ENCODE assay signal across 11 cellular contexts in the genomic region with DNA sequence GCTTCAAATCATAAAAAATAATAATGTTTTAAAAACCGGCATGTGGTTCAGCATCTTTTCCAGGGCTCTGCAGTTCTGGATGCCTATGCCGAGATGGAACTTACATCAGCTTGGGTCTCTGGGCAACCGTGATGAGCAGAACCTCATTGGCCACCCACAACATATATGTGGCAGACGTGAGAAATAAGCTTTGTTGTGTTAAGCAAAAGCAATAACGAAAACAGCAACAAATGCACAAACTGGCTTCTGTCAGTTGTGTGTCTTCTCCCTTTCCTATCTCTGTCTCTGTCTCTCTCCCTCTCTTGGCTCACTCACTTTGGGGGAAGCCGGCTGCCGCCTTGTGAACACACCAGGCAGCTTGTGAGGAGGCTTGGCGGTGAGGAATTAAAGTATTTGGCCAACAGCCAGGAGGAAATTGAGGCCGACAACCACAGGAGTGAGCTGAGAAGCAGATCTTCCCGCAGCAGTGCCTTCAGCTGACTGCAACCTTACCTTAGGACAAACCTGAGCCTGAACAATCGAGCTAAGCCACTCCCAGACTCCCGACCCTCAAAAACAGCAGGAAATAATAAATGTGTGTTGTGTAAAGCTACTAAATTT.
DNase-seq lines count a peak whose midpoint lies in the region; ATAC-seq lines count a peak whose summit lies in the region.
"Had no signal": no experiment of that assay in that cellular context is flagged by ENCODE, and none has a peak within 500 bp of the region (broad histone marks: within the 10 kb centered on the region; RNA-seq: fewer than 3 reads in every experiment).

No MANE protein-coding gene starts in this region.

- no peak for ATAC-seq in stimulated activated memory B cell treated with anti-CD40 and anti-IgM and Interleukin-4, amounts not matched to agents 10 μg/mL and 1 μg/mL and 100 μg/mL, for 72 hours
- no peak for ATAC-seq in GM19452 (IDR thresholded peaks at IDR 0.05; ENCODE audit: unreplicated experiment)

- no peak overlapping the region for H3K27ac Mint-ChIP-seq in activated naive CD8-positive, alpha-beta T cell
- peak overlapping the region; percentile 70 for H3K27ac Mint-ChIP-seq in stimulated activated memory B cell treated with anti-CD40 and anti-IgM and Interleukin-4, amounts not matched to agents 10 μg/mL and 1 μg/mL and 100 μg/mL, for 72 hours

- H3K4me1 Mint-ChIP-seq in activated naive CD8-positive, alpha-beta T cell (ENCODE audit: low read depth), result peaks cover 12% of the 10 kb centered on the region
- peaks cover 42% of the 10 kb centered on the region for H3K4me1 Mint-ChIP-seq in stimulated activated memory B cell treated with anti-CD40 and anti-IgM and Interleukin-4, amounts not matched to agents 10 μg/mL and 1 μg/mL and 100 μg/mL, for 72 hours

- H3K4me3 Mint-ChIP-seq in activated naive CD8-positive, alpha-beta T cell, result peak overlapping the region; percentile 6
- peak overlapping the region; percentile 19 for H3K4me3 Mint-ChIP-seq in stimulated activated memory B cell treated with anti-CD40 and anti-IgM and Interleukin-4, amounts not matched to agents 10 μg/mL and 1 μg/mL and 100 μg/mL, for 72 hours

- H3K9me3 Mint-ChIP-seq in activated naive CD8-positive, alpha-beta T cell (ENCODE audit: low read depth), result no peaks in the 10 kb centered on the region
- H3K9me3 Mint-ChIP-seq in stimulated activated memory B cell treated with anti-CD40 and anti-IgM and Interleukin-4, amounts not matched to agents 10 μg/mL and 1 μg/mL and 100 μg/mL, for 72 hours, result no peaks in the 10 kb centered on the region

- H3K36me3 Mint-ChIP-seq in activated naive CD8-positive, alpha-beta T cell, result no peaks in the 10 kb centered on the region
- no peaks in the 10 kb centered on the region for H3K36me3 Mint-ChIP-seq in stimulated activated memory B cell treated with anti-CD40 and anti-IgM and Interleukin-4, amounts not matched to agents 10 μg/mL and 1 μg/mL and 100 μg/mL, for 72 hours

- no peaks in the 10 kb centered on the region for H3K27me3 Mint-ChIP-seq in activated naive CD8-positive, alpha-beta T cell
- no peaks in the 10 kb centered on the region for H3K27me3 Mint-ChIP-seq in stimulated activated memory B cell treated with anti-CD40 and anti-IgM and Interleukin-4, amounts not matched to agents 10 μg/mL and 1 μg/mL and 100 μg/mL, for 72 hours

- DNase-seq in activated T-cell treated with anti-CD3 and anti-CD28 coated beads for 1 hour (ENCODE audit: low read depth) (peak; percentile 2), activated T-cell treated with anti-CD3 and anti-CD28 coated beads for 4 hours (no peak), MV-4-11 (lab: John Stamatoyannopoulos, UW) (peak; percentile 74), NCI-H2029 treated with DMSO at 0.1 percent for 48 hours (lab: John Stamatoyannopoulos, UW) (no peak)
- no peak for DNase-seq in activated effector memory CD4-positive, alpha-beta T cell treated with anti-CD3 and anti-CD28 coated beads, Interleukin-2, amount 50 U/mL, for 16 hours
- DNase-seq: activated effector memory CD4-positive, alpha-beta T cell treated with Interleukin-2 at 50 U/mL for 16 hours; C1 segment of cervical spinal cord; erythroblast had no signal

Comparison
In these comparisons a context has a peak if more than half of its experiments do, and no peak if none do; other contexts are left out.
1. DNase-seq: peak in activated T-cell treated with anti-CD3 and anti-CD28 coated beads for 1 hour (single experiment) and MV-4-11 (single experiment); none in activated T-cell treated with anti-CD3 and anti-CD28 coated beads for 4 hours (single experiment), activated effector memory CD4-positive, alpha-beta T cell treated with anti-CD3 and anti-CD28 coated beads, Interleukin-2, amount 50 U/mL, for 16 hours (single experiment) and NCI-H2029 treated with DMSO at 0.1 percent for 48 hours (single experiment).